ENCODE assay signal across 9 cellular contexts in genomic region chr20:19661717-19662637, GRCh38.
DNase-seq lines count a peak whose midpoint lies in the region; ATAC-seq and TF ChIP-seq lines count a peak whose summit lies in the region.
"Had no signal": no experiment of that assay in that cellular context is flagged by ENCODE, and none has a peak within 500 bp of the region (broad histone marks: within the 10 kb centered on the region; RNA-seq: fewer than 3 reads in every experiment).

No MANE protein-coding gene starts in this region.

- intact Hi-C loops in activated B cell treated with CpG ODN at 0.5 μM for 24 hours (cut with micrococcal nuclease): loop anchor here (1.0 to 10.0 kb wide), 6 partner anchors 34 to 1374 kb away; partner anchors contain the start of gene ZNF133

- no peak overlapping the region for H3K4me3 Mint-ChIP-seq in activated B cell treated with CpG ODN at 0.5 μM for 24 hours
- no peak overlapping the region for H3K4me3 Mint-ChIP-seq in effector memory CD8-positive, alpha-beta T cell
- no peak overlapping the region for H3K4me3 Mint-ChIP-seq in memory B cell

- POLR2A ChIA-PET in activated B cell treated with CpG ODN at 0.5 μM for 24 hours (lab: Charles Lee): no interaction called here

- no peak overlapping the region for H3K27ac Mint-ChIP-seq in activated B cell treated with CpG ODN at 0.5 μM for 24 hours
- no peak overlapping the region for H3K27ac Mint-ChIP-seq in effector memory CD8-positive, alpha-beta T cell
- H3K27ac Mint-ChIP-seq in memory B cell: no peak overlapping the region
- H3K27ac Mint-ChIP-seq: activated naive CD4-positive, alpha-beta T cell treated with anti-CD3 and anti-CD28 coated beads, Interleukin-2, amount 50 U/mL, for 72 hours had no signal

- peak; percentile 99 for TF ChIP-seq CTCF in activated B cell treated with CpG ODN at 0.5 μM for 24 hours (IDR thresholded peaks at IDR 0.05)

- H3K9me3 Mint-ChIP-seq in activated B cell treated with CpG ODN at 0.5 μM for 24 hours (no peaks in the 10 kb centered on the region), memory B cell (no peaks in the 10 kb centered on the region)
- no peaks in the 10 kb centered on the region for H3K9me3 Mint-ChIP-seq in effector memory CD8-positive, alpha-beta T cell
- H3K9me3 Mint-ChIP-seq: activated naive CD4-positive, alpha-beta T cell treated with anti-CD3 and anti-CD28 coated beads, Interleukin-2, amount 50 U/mL, for 72 hours had no signal

- CTCF ChIA-PET in activated B cell treated with CpG ODN at 0.5 μM for 24 hours (lab: Charles Lee): interaction anchor here (1.0 to 8.6 kb wide), 9 partner anchors 14 to 1030 kb away, joined by 3 to 180 read pairs (median 6); no protein-coding TSS in a partner anchor

- ATAC-seq in HG02885 (IDR thresholded peaks at IDR 0.05; ENCODE audit: poor library complexity, unreplicated experiment): peak; percentile 47
- ATAC-seq in activated B cell treated with CpG ODN at 0.5 μM for 24 hours (ENCODE audit: low read depth): peak; percentile 38
- peak; percentile 33 for ATAC-seq in effector memory CD8-positive, alpha-beta T cell (replicated peaks)
- peak; percentile 23 for ATAC-seq in memory B cell (ENCODE audit: low read depth)
- no peak for ATAC-seq in stimulated activated naive CD8-positive, alpha-beta T cell treated with anti-CD3 and anti-CD28 coated beads, Interleukin-15, Interleukin-2, amounts not matched to agents 100 U/mL and 50 U/mL, for 24 hours

- DNase-seq in EH (ENCODE audit: low read depth) (peak; percentile 68), NCI-H345 treated with DMSO at 0.1 percent for 48 hours (lab: John Stamatoyannopoulos, UW; ENCODE audit: unreplicated experiment) (peak; percentile 60), activated B cell treated with CpG ODN at 0.5 μM for 24 hours (peak; percentile 28), memory B cell (ENCODE audit: low spot score in 2 of 2) (peak; percentile 59 to 60)
- peak; percentile 21 to 30 (median 24) for DNase-seq in effector memory CD8-positive, alpha-beta T cell
- peak; percentile 43 for DNase-seq in stimulated activated naive CD8-positive, alpha-beta T cell treated with anti-CD3 and anti-CD28 coated beads, Interleukin-15, Interleukin-2, amounts not matched to agents 100 U/mL and 50 U/mL, for 24 hours
- no peak for DNase-seq in central memory CD4-positive, alpha-beta T cell

- H3K4me1 Mint-ChIP-seq in activated B cell treated with CpG ODN at 0.5 μM for 24 hours (peaks cover 32% of the 10 kb centered on the region), memory B cell (peaks cover 20% of the 10 kb centered on the region)
- H3K4me1 Mint-ChIP-seq in effector memory CD8-positive, alpha-beta T cell (ENCODE audit: low read depth in 2 of 2): peaks cover 0 to 3% of the 10 kb centered on the region in 2 donors

- peaks cover 21% of the 10 kb centered on the region for H3K27me3 Mint-ChIP-seq in activated B cell treated with CpG ODN at 0.5 μM for 24 hours
- peaks cover 50 to 67% of the 10 kb centered on the region in 2 donors for H3K27me3 Mint-ChIP-seq in effector memory CD8-positive, alpha-beta T cell
- peaks cover 23% of the 10 kb centered on the region for H3K27me3 Mint-ChIP-seq in memory B cell

- H3K36me3 Mint-ChIP-seq in activated B cell treated with CpG ODN at 0.5 μM for 24 hours (ENCODE audit: low read depth): no peaks in the 10 kb centered on the region
- no peaks in the 10 kb centered on the region for H3K36me3 Mint-ChIP-seq in effector memory CD8-positive, alpha-beta T cell (ENCODE audit: insufficient read depth)
- H3K36me3 Mint-ChIP-seq in memory B cell: no peaks in the 10 kb centered on the region
- H3K36me3 Mint-ChIP-seq: activated naive CD4-positive, alpha-beta T cell treated with anti-CD3 and anti-CD28 coated beads, Interleukin-2, amount 50 U/mL, for 72 hours had no signal
